Comparison of ENCODE assay signal across 1 cellular context in genomic region chr14:68564826-68565760, GRCh38.
TF ChIP-seq lines count a peak whose summit lies in the region.

No MANE protein-coding gene starts in this region.

TF ChIP-seq in HepG2, 621 proteins besides CTCF, POLR2A, EP300 and RAD21 (continued from another document and continues in another):
- TF ChIP-seq FOXA1 (IDR thresholded peaks at IDR 0.05) (no peak), FOXA1 (CRISPR knock-in tag; IDR thresholded peaks at IDR 0.05) (peak; percentile 9; the same call in 1 of the 2 replicates), FOXP1 (IDR thresholded peaks at IDR 0.05) (no peak), FOXP1 (CRISPR knock-in tag; IDR thresholded peaks at IDR 0.05) (peak; percentile 6; the same call in 1 of the 2 replicates), ZFP1 (CRISPR knock-in tag; IDR thresholded peaks at IDR 0.05) (no peak), AHR (CRISPR knock-in tag; IDR thresholded peaks at IDR 0.05) (no peak), NFAT5 (CRISPR knock-in tag; IDR thresholded peaks at IDR 0.05) (no peak), IRF2 (CRISPR knock-in tag; IDR thresholded peaks at IDR 0.05) (0 out of 2 replicates have a peak, but pooled peaks have one; percentile 22), TBP (CRISPR knock-in tag; IDR thresholded peaks at IDR 0.05) (no peak), ZMYM4 (CRISPR knock-in tag; IDR thresholded peaks at IDR 0.05) (no peak), TRIM22 (IDR thresholded peaks at IDR 0.05) (no peak), SP4 (CRISPR knock-in tag; IDR thresholded peaks at IDR 0.05) (no peak), MTA1 (CRISPR knock-in tag; IDR thresholded peaks at IDR 0.05; ENCODE audit: borderline replicate concordance) (no peak), SOX5 (CRISPR knock-in tag; IDR thresholded peaks at IDR 0.05; ENCODE audit: borderline replicate concordance) (peak; percentile 9; the same call in 1 of the 2 replicates), ZBTB43 (CRISPR knock-in tag; conservative IDR thresholded peaks at IDR 0.05) (no peak), SRF (IDR thresholded peaks at IDR 0.05; ENCODE audit: low read depth, low read length) (no peak), ATRX (CRISPR knock-in tag; IDR thresholded peaks at IDR 0.05; ENCODE audit: borderline replicate concordance) (no peak), MLX (CRISPR knock-in tag; IDR thresholded peaks at IDR 0.05) (no peak), TMF1 (CRISPR knock-in tag; IDR thresholded peaks at IDR 0.05; ENCODE audit: low read depth) (no peak), MTA3 (CRISPR knock-in tag; IDR thresholded peaks at IDR 0.05) (no peak), TIGD3 (CRISPR knock-in tag; IDR thresholded peaks at IDR 0.05; ENCODE audit: borderline replicate concordance) (no peak), ZBTB38 (CRISPR knock-in tag; IDR thresholded peaks at IDR 0.05) (no peak), SOX13 (IDR thresholded peaks at IDR 0.05) (no peak), SOX13 (CRISPR knock-in tag; conservative IDR thresholded peaks at IDR 0.05 in 1 of 2, IDR thresholded peaks at IDR 0.05 in 1 of 2) (peak in 1 of 2 experiments; percentile 60; a peak in 2 of 4 replicates), POLR2AphosphoS2 (IDR thresholded peaks at IDR 0.05; ENCODE audit: low read depth, low read length) (no peak), FOSL2 (CRISPR knock-in tag; IDR thresholded peaks at IDR 0.05) (0 out of 2 replicates have a peak, but pooled peaks have one; percentile 22), CHCHD3 (CRISPR knock-in tag; IDR thresholded peaks at IDR 0.05) (no peak), IKZF4 (CRISPR knock-in tag; IDR thresholded peaks at IDR 0.05; ENCODE audit: borderline replicate concordance, low read depth, not compliant biosample characterization) (no peak), SP5 (CRISPR knock-in tag; IDR thresholded peaks at IDR 0.05; ENCODE audit: borderline replicate concordance, low read depth) (peak; percentile 17; the same call in 1 of the 2 replicates), SALL1 (CRISPR knock-in tag; IDR thresholded peaks at IDR 0.05) (peak; percentile 31; the same call in 1 of the 2 replicates), NAIF1 (CRISPR knock-in tag; IDR thresholded peaks at IDR 0.05; ENCODE audit: borderline replicate concordance) (no peak), PHF8 (CRISPR knock-in tag; IDR thresholded peaks at IDR 0.05) (no peak), KDM3A (CRISPR knock-in tag; IDR thresholded peaks at IDR 0.05; ENCODE audit: low read depth) (no peak), MXD1 (CRISPR knock-in tag; IDR thresholded peaks at IDR 0.05) (no peak), ZNF773 (CRISPR knock-in tag; IDR thresholded peaks at IDR 0.05; ENCODE audit: borderline replicate concordance) (no peak), ZHX1 (CRISPR knock-in tag; IDR thresholded peaks at IDR 0.05; ENCODE audit: low read depth) (no peak), ZMYM3 (CRISPR knock-in tag; IDR thresholded peaks at IDR 0.05) (no peak), ZNF274 (CRISPR knock-in tag; IDR thresholded peaks at IDR 0.05) (no peak), RARA (CRISPR knock-in tag; IDR thresholded peaks at IDR 0.05) (peak; percentile 43), ZNF615 (CRISPR knock-in tag; IDR thresholded peaks at IDR 0.05; ENCODE audit: borderline replicate concordance) (no peak), MEIS1 (CRISPR knock-in tag; IDR thresholded peaks at IDR 0.05; ENCODE audit: borderline replicate concordance) (no peak)
- TF ChIP-seq, protein P1, sequence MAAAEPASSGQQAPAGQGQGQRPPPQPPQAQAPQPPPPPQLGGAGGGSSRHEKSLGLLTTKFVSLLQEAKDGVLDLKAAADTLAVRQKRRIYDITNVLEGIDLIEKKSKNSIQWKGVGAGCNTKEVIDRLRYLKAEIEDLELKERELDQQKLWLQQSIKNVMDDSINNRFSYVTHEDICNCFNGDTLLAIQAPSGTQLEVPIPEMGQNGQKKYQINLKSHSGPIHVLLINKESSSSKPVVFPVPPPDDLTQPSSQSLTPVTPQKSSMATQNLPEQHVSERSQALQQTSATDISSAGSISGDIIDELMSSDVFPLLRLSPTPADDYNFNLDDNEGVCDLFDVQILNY (CRISPR knock-in tag; conservative IDR thresholded peaks at IDR 0.05) = no peak
- TF ChIP-seq, protein P2, sequence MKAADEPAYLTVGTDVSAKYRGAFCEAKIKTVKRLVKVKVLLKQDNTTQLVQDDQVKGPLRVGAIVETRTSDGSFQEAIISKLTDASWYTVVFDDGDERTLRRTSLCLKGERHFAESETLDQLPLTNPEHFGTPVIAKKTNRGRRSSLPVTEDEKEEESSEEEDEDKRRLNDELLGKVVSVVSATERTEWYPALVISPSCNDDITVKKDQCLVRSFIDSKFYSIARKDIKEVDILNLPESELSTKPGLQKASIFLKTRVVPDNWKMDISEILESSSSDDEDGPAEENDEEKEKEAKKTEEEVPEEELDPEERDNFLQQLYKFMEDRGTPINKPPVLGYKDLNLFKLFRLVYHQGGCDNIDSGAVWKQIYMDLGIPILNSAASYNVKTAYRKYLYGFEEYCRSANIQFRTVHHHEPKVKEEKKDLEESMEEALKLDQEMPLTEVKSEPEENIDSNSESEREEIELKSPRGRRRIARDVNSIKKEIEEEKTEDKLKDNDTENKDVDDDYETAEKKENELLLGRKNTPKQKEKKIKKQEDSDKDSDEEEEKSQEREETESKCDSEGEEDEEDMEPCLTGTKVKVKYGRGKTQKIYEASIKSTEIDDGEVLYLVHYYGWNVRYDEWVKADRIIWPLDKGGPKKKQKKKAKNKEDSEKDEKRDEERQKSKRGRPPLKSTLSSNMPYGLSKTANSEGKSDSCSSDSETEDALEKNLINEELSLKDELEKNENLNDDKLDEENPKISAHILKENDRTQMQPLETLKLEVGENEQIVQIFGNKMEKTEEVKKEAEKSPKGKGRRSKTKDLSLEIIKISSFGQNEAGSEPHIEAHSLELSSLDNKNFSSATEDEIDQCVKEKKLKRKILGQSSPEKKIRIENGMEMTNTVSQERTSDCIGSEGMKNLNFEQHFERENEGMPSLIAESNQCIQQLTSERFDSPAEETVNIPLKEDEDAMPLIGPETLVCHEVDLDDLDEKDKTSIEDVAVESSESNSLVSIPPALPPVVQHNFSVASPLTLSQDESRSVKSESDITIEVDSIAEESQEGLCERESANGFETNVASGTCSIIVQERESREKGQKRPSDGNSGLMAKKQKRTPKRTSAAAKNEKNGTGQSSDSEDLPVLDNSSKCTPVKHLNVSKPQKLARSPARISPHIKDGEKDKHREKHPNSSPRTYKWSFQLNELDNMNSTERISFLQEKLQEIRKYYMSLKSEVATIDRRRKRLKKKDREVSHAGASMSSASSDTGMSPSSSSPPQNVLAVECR (CRISPR knock-in tag; IDR thresholded peaks at IDR 0.05; ENCODE audit: borderline replicate concordance) = no peak
- TF ChIP-seq, protein P3, sequence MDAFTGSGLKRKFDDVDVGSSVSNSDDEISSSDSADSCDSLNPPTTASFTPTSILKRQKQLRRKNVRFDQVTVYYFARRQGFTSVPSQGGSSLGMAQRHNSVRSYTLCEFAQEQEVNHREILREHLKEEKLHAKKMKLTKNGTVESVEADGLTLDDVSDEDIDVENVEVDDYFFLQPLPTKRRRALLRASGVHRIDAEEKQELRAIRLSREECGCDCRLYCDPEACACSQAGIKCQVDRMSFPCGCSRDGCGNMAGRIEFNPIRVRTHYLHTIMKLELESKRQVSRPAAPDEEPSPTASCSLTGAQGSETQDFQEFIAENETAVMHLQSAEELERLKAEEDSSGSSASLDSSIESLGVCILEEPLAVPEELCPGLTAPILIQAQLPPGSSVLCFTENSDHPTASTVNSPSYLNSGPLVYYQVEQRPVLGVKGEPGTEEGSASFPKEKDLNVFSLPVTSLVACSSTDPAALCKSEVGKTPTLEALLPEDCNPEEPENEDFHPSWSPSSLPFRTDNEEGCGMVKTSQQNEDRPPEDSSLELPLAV (CRISPR knock-in tag; conservative IDR thresholded peaks at IDR 0.05; ENCODE audit: low read depth) = no peak
